ENCODE assay signal across 8 cellular contexts in the genomic region with DNA sequence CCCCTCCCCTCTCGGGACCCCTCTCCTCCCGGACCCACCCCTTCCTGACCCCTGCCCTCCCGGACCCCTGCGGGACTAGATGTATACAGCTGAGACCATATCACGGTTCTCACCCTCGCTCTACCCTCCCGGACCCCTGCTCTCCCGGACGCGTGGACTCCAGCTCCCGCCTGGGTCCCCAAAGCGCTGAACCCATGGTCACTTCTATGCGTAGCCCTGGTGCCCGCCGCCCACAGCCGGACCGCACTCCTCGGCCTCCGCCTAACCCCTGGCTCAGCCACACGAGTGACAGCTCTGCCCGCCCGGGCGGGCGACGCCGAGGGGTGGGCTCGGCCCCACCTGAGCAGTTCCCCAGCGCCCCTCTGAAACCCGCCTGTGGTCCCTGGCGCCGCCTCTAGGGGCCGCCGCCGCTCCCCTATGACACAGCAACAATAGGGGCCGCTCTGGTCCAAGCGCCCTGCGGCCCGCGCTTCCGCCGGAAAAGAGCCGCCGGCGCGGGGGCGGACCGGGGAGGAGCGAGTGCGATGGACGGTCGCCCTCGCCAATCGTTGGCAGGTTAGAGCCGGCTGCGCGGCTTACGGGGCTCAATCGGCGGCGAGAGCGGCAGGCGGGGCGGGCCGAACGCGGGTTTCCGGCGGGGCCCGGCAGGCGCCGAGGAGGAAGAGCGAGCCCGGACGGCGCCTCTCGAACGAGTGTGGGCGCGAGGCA. TPM values are rescaled to one million over a fixed set of nuclear protein-coding genes. Genes with fewer than 3 reads are reported as not detected.
DNase-seq lines count a peak whose midpoint lies in the region; ATAC-seq and TF ChIP-seq lines count a peak whose summit lies in the region.

A gene with protein sequence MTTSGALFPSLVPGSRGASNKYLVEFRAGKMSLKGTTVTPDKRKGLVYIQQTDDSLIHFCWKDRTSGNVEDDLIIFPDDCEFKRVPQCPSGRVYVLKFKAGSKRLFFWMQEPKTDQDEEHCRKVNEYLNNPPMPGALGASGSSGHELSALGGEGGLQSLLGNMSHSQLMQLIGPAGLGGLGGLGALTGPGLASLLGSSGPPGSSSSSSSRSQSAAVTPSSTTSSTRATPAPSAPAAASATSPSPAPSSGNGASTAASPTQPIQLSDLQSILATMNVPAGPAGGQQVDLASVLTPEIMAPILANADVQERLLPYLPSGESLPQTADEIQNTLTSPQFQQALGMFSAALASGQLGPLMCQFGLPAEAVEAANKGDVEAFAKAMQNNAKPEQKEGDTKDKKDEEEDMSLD (plus strand): TSS at position 657 of the 708 bp plus-strand sequence. CDS start 572 bp downstream, outside the sequence.

- H3K36me3 Mint-ChIP-seq in activated CD4-positive, alpha-beta T cell treated with anti-CD3 and anti-CD28 coated beads, Interleukin-2, amount 10 ng/mL, durations not matched to agents 24 days and 14 days (ENCODE audit: low read depth): peaks cover 21% of the 10 kb centered on the region

- peak within 1 kb of the TSS; percentile 94 to 100 (median 97) for H3K9ac ChIP-seq in BLaER1 treated with 17β-estradiol and CSF1 and Interleukin-3, amounts not matched to agents 10 nM and 100 nM

- H3K4me3 Mint-ChIP-seq in activated CD4-positive, alpha-beta T cell treated with anti-CD3 and anti-CD28 coated beads, Interleukin-2, amount 10 ng/mL, durations not matched to agents 24 days and 14 days: peak within 1 kb of the TSS; percentile 98

- peaks cover 42 to 45% (median 44%) of the 10 kb centered on the region in 11 experiments for H4K20me1 ChIP-seq in BLaER1 treated with 17β-estradiol and CSF1 and Interleukin-3, amounts not matched to agents 10 nM and 100 nM

- H3K4me1 ChIP-seq in BLaER1 treated with 17β-estradiol and CSF1 and Interleukin-3, amounts not matched to agents 10 nM and 100 nM: peaks cover 23 to 41% (median 31%) of the 10 kb centered on the region in 10 experiments

- ATAC-seq in HG03460 (IDR thresholded peaks at IDR 0.05; ENCODE audit: unreplicated experiment): peak; percentile 85

- H3K4me3 ChIP-seq in BLaER1 treated with 17β-estradiol and CSF1 and Interleukin-3, amounts not matched to agents 10 nM and 100 nM: peak within 1 kb of the TSS; percentile 78 to 100 (median 98)
- H3K4me3 ChIP-seq in coronary artery: peak within 1 kb of the TSS; percentile 96

- no peaks in the 10 kb centered on the region for H3K9me3 ChIP-seq in BLaER1 treated with 17β-estradiol and CSF1 and Interleukin-3, amounts not matched to agents 10 nM and 100 nM (replicated peaks in 1 of 11)

- H3K36me3 ChIP-seq in BLaER1 treated with 17β-estradiol and CSF1 and Interleukin-3, amounts not matched to agents 10 nM and 100 nM: peaks cover 38 to 43% (median 39%) of the 10 kb centered on the region in 11 experiments

- DNase-seq in GM19240 (ENCODE audit: insufficient read length, low spot score) (peak; percentile 100), NCI-H526 (lab: John Stamatoyannopoulos, UW) (peak; percentile 91 to 99), coronary artery (ENCODE audit: low spot score) (peak; percentile 97), left kidney (ENCODE audit: low read depth, low spot score) (peak; percentile 99)
- DNase-seq in activated CD4-positive, alpha-beta T cell treated with anti-CD3 and anti-CD28 coated beads, Interleukin-2, amount 10 ng/mL, durations not matched to agents 24 days and 14 days: peak; percentile 99
- peak; percentile 96 for DNase-seq in stimulated activated CD4-positive, alpha-beta T cell treated with anti-CD3 and anti-CD28 coated beads, Interleukin-2, amount 100 ng/mL, for 24 hours

- no peaks in the 10 kb centered on the region for H3K9me3 Mint-ChIP-seq in activated CD4-positive, alpha-beta T cell treated with anti-CD3 and anti-CD28 coated beads, Interleukin-2, amount 10 ng/mL, durations not matched to agents 24 days and 14 days

- no peaks in the 10 kb centered on the region for H3K27me3 ChIP-seq in BLaER1 treated with 17β-estradiol and CSF1 and Interleukin-3, amounts not matched to agents 10 nM and 100 nM

- H3K27ac ChIP-seq in BLaER1 treated with 17β-estradiol and CSF1 and Interleukin-3, amounts not matched to agents 10 nM and 100 nM: peak within 1 kb of the TSS; percentile 90 to 97 (median 95)
- peak within 1 kb of the TSS; percentile 98 to 100 for H3K27ac ChIP-seq in coronary artery

- peak within 1 kb of the TSS; percentile 92 to 100 (median 99) for H3K4me2 ChIP-seq in BLaER1 treated with 17β-estradiol and CSF1 and Interleukin-3, amounts not matched to agents 10 nM and 100 nM

- intact Hi-C loops in activated CD4-positive, alpha-beta T cell treated with anti-CD3 and anti-CD28 coated beads, Interleukin-2, amount 10 ng/mL, durations not matched to agents 24 days and 14 days (cut with micrococcal nuclease): loop anchor here (1.0 to 5.0 kb wide), 10 partner anchors 64 to 490 kb away; a partner anchor contains a TSS

- TF ChIP-seq CTCF in coronary artery (IDR thresholded peaks at IDR 0.05): peak; percentile 92

- H3K4me1 Mint-ChIP-seq in activated CD4-positive, alpha-beta T cell treated with anti-CD3 and anti-CD28 coated beads, Interleukin-2, amount 10 ng/mL, durations not matched to agents 24 days and 14 days: peaks cover 20% of the 10 kb centered on the region

- H3K27me3 Mint-ChIP-seq in activated CD4-positive, alpha-beta T cell treated with anti-CD3 and anti-CD28 coated beads, Interleukin-2, amount 10 ng/mL, durations not matched to agents 24 days and 14 days: no peaks in the 10 kb centered on the region

- peak within 1 kb of the TSS; percentile 100 for H3K27ac Mint-ChIP-seq in activated CD4-positive, alpha-beta T cell treated with anti-CD3 and anti-CD28 coated beads, Interleukin-2, amount 10 ng/mL, durations not matched to agents 24 days and 14 days

RNA-seq across cellular contexts. Expression of the gene that starts here (rescaled TPM):
- 179 and 183 TPM in 2 replicates for total RNA-seq in activated CD4-positive, alpha-beta T cell treated with anti-CD3 and anti-CD28 coated beads, Interleukin-2, amount 10 ng/mL, durations not matched to agents 24 days and 14 days

Comparison
In these comparisons a context has a peak if more than half of its experiments do, and no peak if none do; other contexts are left out.
1. Peak in every context shown above with its lines: DNase-seq, ATAC-seq, H3K4me3 ChIP-seq and H3K27ac ChIP-seq.